1 cellular context compared by ENCODE assay signal in the genomic region with DNA sequence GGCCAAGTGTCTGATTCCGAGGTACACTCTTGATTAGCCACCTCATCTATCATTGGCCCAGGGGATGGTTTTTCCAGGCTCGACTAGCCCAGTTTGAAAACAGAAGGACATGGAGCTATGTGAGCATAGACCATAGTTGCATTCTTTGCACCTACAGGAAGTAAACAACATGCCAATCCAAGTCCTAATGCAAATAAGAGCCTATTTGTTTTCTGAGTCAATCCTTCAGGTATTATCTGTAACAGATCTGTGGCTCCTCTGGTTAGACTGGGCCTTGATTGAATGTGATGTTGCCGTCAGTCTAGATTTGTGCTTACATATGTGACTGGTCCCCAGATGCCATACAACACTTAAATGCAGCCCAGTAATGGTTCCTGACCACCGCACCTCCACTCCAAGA.
TF ChIP-seq lines count a peak whose summit lies in the region.

No MANE protein-coding gene starts in this region.

TF ChIP-seq in HepG2, 621 proteins besides CTCF, POLR2A, EP300 and RAD21 (continued from another document and continues in another):
- TF ChIP-seq, protein P1, sequence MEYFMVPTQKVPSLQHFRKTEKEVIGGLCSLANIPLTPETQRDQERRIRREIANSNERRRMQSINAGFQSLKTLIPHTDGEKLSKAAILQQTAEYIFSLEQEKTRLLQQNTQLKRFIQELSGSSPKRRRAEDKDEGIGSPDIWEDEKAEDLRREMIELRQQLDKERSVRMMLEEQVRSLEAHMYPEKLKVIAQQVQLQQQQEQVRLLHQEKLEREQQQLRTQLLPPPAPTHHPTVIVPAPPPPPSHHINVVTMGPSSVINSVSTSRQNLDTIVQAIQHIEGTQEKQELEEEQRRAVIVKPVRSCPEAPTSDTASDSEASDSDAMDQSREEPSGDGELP (IDR thresholded peaks at IDR 0.05; ENCODE audit: borderline replicate concordance, low read depth): 0 out of 2 replicates have a peak, but pooled peaks have one; percentile 25
- peak; percentile 81 for TF ChIP-seq ERF (CRISPR knock-in tag; IDR thresholded peaks at IDR 0.05)
- TF ChIP-seq ZFYVE20 (CRISPR knock-in tag; IDR thresholded peaks at IDR 0.05; ENCODE audit: borderline replicate concordance, low read depth): no peak
- TF ChIP-seq, protein P2, sequence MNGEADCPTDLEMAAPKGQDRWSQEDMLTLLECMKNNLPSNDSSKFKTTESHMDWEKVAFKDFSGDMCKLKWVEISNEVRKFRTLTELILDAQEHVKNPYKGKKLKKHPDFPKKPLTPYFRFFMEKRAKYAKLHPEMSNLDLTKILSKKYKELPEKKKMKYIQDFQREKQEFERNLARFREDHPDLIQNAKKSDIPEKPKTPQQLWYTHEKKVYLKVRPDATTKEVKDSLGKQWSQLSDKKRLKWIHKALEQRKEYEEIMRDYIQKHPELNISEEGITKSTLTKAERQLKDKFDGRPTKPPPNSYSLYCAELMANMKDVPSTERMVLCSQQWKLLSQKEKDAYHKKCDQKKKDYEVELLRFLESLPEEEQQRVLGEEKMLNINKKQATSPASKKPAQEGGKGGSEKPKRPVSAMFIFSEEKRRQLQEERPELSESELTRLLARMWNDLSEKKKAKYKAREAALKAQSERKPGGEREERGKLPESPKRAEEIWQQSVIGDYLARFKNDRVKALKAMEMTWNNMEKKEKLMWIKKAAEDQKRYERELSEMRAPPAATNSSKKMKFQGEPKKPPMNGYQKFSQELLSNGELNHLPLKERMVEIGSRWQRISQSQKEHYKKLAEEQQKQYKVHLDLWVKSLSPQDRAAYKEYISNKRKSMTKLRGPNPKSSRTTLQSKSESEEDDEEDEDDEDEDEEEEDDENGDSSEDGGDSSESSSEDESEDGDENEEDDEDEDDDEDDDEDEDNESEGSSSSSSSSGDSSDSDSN (CRISPR knock-in tag; IDR thresholded peaks at IDR 0.05): no peak
- TF ChIP-seq ZNF670 (CRISPR knock-in tag; IDR thresholded peaks at IDR 0.05; ENCODE audit: borderline replicate concordance): no peak; the same call in 1 of the 2 replicates
- TF ChIP-seq, protein P3, sequence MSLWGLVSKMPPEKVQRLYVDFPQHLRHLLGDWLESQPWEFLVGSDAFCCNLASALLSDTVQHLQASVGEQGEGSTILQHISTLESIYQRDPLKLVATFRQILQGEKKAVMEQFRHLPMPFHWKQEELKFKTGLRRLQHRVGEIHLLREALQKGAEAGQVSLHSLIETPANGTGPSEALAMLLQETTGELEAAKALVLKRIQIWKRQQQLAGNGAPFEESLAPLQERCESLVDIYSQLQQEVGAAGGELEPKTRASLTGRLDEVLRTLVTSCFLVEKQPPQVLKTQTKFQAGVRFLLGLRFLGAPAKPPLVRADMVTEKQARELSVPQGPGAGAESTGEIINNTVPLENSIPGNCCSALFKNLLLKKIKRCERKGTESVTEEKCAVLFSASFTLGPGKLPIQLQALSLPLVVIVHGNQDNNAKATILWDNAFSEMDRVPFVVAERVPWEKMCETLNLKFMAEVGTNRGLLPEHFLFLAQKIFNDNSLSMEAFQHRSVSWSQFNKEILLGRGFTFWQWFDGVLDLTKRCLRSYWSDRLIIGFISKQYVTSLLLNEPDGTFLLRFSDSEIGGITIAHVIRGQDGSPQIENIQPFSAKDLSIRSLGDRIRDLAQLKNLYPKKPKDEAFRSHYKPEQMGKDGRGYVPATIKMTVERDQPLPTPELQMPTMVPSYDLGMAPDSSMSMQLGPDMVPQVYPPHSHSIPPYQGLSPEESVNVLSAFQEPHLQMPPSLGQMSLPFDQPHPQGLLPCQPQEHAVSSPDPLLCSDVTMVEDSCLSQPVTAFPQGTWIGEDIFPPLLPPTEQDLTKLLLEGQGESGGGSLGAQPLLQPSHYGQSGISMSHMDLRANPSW (CRISPR knock-in tag; IDR thresholded peaks at IDR 0.05; ENCODE audit: borderline replicate concordance): no peak
- TF ChIP-seq HIVEP1 (CRISPR knock-in tag; IDR thresholded peaks at IDR 0.05): no peak
- TF ChIP-seq, protein P4, sequence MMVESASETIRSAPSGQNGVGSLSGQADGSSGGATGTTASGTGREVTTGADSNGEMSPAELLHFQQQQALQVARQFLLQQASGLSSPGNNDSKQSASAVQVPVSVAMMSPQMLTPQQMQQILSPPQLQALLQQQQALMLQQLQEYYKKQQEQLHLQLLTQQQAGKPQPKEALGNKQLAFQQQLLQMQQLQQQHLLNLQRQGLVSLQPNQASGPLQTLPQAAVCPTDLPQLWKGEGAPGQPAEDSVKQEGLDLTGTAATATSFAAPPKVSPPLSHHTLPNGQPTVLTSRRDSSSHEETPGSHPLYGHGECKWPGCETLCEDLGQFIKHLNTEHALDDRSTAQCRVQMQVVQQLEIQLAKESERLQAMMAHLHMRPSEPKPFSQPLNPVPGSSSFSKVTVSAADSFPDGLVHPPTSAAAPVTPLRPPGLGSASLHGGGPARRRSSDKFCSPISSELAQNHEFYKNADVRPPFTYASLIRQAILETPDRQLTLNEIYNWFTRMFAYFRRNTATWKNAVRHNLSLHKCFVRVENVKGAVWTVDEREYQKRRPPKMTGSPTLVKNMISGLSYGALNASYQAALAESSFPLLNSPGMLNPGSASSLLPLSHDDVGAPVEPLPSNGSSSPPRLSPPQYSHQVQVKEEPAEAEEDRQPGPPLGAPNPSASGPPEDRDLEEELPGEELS (CRISPR knock-in tag; IDR thresholded peaks at IDR 0.05): peak; percentile 96
- TF ChIP-seq PHF21A (CRISPR knock-in tag; IDR thresholded peaks at IDR 0.05): 0 out of 2 replicates have a peak, but pooled peaks have one; percentile 17
- no peak for TF ChIP-seq ZNF33B (CRISPR knock-in tag; IDR thresholded peaks at IDR 0.05)
- no peak for TF ChIP-seq ATM (IDR thresholded peaks at IDR 0.05; ENCODE audit: borderline replicate concordance)
- no peak for TF ChIP-seq ZNF816 (CRISPR knock-in tag; IDR thresholded peaks at IDR 0.05; ENCODE audit: borderline replicate concordance)
- TF ChIP-seq, protein P5, sequence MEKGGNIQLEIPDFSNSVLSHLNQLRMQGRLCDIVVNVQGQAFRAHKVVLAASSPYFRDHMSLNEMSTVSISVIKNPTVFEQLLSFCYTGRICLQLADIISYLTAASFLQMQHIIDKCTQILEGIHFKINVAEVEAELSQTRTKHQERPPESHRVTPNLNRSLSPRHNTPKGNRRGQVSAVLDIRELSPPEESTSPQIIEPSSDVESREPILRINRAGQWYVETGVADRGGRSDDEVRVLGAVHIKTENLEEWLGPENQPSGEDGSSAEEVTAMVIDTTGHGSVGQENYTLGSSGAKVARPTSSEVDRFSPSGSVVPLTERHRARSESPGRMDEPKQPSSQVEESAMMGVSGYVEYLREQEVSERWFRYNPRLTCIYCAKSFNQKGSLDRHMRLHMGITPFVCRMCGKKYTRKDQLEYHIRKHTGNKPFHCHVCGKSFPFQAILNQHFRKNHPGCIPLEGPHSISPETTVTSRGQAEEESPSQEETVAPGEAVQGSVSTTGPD (CRISPR knock-in tag; IDR thresholded peaks at IDR 0.05): no peak
- no peak for TF ChIP-seq STAG1 (CRISPR knock-in tag; IDR thresholded peaks at IDR 0.05)
- no peak for TF ChIP-seq ZFAT (CRISPR knock-in tag; conservative IDR thresholded peaks at IDR 0.05)
- no peak for TF ChIP-seq ZNF773 (CRISPR knock-in tag; IDR thresholded peaks at IDR 0.05; ENCODE audit: borderline replicate concordance)
- TF ChIP-seq TMF1 (CRISPR knock-in tag; IDR thresholded peaks at IDR 0.05; ENCODE audit: low read depth): no peak
- no peak; the same call in 1 of the 2 replicates for TF ChIP-seq RXRA (CRISPR knock-in tag; IDR thresholded peaks at IDR 0.05)
- TF ChIP-seq RELA (CRISPR knock-in tag; IDR thresholded peaks at IDR 0.05): no peak
- no peak for TF ChIP-seq DR1 (CRISPR knock-in tag; IDR thresholded peaks at IDR 0.05)
- TF ChIP-seq, protein P6, sequence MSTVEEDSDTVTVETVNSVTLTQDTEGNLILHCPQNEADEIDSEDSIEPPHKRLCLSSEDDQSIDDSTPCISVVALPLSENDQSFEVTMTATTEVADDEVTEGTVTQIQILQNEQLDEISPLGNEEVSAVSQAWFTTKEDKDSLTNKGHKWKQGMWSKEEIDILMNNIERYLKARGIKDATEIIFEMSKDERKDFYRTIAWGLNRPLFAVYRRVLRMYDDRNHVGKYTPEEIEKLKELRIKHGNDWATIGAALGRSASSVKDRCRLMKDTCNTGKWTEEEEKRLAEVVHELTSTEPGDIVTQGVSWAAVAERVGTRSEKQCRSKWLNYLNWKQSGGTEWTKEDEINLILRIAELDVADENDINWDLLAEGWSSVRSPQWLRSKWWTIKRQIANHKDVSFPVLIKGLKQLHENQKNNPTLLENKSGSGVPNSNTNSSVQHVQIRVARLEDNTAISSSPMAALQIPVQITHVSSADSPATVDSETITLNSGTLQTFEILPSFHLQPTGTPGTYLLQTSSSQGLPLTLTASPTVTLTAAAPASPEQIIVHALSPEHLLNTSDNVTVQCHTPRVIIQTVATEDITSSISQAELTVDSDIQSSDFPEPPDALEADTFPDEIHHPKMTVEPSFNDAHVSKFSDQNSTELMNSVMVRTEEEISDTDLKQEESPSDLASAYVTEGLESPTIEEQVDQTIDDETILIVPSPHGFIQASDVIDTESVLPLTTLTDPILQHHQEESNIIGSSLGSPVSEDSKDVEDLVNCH (CRISPR knock-in tag; IDR thresholded peaks at IDR 0.05): no peak
- no peak for TF ChIP-seq ZNF460 (CRISPR knock-in tag; IDR thresholded peaks at IDR 0.05; ENCODE audit: borderline replicate concordance)
- TF ChIP-seq, protein P7, sequence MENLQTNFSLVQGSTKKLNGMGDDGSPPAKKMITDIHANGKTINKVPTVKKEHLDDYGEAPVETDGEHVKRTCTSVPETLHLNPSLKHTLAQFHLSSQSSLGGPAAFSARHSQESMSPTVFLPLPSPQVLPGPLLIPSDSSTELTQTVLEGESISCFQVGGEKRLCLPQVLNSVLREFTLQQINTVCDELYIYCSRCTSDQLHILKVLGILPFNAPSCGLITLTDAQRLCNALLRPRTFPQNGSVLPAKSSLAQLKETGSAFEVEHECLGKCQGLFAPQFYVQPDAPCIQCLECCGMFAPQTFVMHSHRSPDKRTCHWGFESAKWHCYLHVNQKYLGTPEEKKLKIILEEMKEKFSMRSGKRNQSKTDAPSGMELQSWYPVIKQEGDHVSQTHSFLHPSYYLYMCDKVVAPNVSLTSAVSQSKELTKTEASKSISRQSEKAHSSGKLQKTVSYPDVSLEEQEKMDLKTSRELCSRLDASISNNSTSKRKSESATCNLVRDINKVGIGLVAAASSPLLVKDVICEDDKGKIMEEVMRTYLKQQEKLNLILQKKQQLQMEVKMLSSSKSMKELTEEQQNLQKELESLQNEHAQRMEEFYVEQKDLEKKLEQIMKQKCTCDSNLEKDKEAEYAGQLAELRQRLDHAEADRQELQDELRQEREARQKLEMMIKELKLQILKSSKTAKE (CRISPR knock-in tag; IDR thresholded peaks at IDR 0.05; ENCODE audit: borderline replicate concordance): peak; percentile 69; the same call in 1 of the 2 replicates
- TF ChIP-seq HOXA3 (CRISPR knock-in tag; IDR thresholded peaks at IDR 0.05): no peak
- peak; percentile 90 for TF ChIP-seq RARA (CRISPR knock-in tag; IDR thresholded peaks at IDR 0.05)
- TF ChIP-seq, protein P8, sequence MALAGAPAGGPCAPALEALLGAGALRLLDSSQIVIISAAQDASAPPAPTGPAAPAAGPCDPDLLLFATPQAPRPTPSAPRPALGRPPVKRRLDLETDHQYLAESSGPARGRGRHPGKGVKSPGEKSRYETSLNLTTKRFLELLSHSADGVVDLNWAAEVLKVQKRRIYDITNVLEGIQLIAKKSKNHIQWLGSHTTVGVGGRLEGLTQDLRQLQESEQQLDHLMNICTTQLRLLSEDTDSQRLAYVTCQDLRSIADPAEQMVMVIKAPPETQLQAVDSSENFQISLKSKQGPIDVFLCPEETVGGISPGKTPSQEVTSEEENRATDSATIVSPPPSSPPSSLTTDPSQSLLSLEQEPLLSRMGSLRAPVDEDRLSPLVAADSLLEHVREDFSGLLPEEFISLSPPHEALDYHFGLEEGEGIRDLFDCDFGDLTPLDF (CRISPR knock-in tag; IDR thresholded peaks at IDR 0.05): no peak
- TF ChIP-seq, protein P9, sequence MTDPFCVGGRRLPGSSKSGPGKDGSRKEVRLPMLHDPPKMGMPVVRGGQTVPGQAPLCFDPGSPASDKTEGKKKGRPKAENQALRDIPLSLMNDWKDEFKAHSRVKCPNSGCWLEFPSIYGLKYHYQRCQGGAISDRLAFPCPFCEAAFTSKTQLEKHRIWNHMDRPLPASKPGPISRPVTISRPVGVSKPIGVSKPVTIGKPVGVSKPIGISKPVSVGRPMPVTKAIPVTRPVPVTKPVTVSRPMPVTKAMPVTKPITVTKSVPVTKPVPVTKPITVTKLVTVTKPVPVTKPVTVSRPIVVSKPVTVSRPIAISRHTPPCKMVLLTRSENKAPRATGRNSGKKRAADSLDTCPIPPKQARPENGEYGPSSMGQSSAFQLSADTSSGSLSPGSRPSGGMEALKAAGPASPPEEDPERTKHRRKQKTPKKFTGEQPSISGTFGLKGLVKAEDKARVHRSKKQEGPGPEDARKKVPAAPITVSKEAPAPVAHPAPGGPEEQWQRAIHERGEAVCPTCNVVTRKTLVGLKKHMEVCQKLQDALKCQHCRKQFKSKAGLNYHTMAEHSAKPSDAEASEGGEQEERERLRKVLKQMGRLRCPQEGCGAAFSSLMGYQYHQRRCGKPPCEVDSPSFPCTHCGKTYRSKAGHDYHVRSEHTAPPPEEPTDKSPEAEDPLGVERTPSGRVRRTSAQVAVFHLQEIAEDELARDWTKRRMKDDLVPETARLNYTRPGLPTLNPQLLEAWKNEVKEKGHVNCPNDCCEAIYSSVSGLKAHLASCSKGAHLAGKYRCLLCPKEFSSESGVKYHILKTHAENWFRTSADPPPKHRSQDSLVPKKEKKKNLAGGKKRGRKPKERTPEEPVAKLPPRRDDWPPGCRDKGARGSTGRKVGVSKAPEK (CRISPR knock-in tag; IDR thresholded peaks at IDR 0.05; ENCODE audit: borderline replicate concordance): no peak
- TF ChIP-seq ZMAT3 (CRISPR knock-in tag; conservative IDR thresholded peaks at IDR 0.05): no peak
- TF ChIP-seq, protein P10, sequence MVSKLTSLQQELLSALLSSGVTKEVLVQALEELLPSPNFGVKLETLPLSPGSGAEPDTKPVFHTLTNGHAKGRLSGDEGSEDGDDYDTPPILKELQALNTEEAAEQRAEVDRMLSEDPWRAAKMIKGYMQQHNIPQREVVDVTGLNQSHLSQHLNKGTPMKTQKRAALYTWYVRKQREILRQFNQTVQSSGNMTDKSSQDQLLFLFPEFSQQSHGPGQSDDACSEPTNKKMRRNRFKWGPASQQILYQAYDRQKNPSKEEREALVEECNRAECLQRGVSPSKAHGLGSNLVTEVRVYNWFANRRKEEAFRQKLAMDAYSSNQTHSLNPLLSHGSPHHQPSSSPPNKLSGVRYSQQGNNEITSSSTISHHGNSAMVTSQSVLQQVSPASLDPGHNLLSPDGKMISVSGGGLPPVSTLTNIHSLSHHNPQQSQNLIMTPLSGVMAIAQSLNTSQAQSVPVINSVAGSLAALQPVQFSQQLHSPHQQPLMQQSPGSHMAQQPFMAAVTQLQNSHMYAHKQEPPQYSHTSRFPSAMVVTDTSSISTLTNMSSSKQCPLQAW (CRISPR knock-in tag; IDR thresholded peaks at IDR 0.05): peak; percentile 54; the same call in 1 of the 2 replicates
- TF ChIP-seq, protein P11, sequence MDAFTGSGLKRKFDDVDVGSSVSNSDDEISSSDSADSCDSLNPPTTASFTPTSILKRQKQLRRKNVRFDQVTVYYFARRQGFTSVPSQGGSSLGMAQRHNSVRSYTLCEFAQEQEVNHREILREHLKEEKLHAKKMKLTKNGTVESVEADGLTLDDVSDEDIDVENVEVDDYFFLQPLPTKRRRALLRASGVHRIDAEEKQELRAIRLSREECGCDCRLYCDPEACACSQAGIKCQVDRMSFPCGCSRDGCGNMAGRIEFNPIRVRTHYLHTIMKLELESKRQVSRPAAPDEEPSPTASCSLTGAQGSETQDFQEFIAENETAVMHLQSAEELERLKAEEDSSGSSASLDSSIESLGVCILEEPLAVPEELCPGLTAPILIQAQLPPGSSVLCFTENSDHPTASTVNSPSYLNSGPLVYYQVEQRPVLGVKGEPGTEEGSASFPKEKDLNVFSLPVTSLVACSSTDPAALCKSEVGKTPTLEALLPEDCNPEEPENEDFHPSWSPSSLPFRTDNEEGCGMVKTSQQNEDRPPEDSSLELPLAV (CRISPR knock-in tag; conservative IDR thresholded peaks at IDR 0.05; ENCODE audit: low read depth): no peak
- no peak for TF ChIP-seq ZNF777 (CRISPR knock-in tag; IDR thresholded peaks at IDR 0.05)
- peak; percentile 48 for TF ChIP-seq NR2F6 (IDR thresholded peaks at IDR 0.05)
- peak; percentile 71 for TF ChIP-seq NR2F6 (CRISPR knock-in tag; IDR thresholded peaks at IDR 0.05)
- TF ChIP-seq SMARCC2 (IDR thresholded peaks at IDR 0.05): peak; percentile 63; the same call in 1 of the 2 replicates
